8 cellular contexts compared by ENCODE assay signal in the genomic region with DNA sequence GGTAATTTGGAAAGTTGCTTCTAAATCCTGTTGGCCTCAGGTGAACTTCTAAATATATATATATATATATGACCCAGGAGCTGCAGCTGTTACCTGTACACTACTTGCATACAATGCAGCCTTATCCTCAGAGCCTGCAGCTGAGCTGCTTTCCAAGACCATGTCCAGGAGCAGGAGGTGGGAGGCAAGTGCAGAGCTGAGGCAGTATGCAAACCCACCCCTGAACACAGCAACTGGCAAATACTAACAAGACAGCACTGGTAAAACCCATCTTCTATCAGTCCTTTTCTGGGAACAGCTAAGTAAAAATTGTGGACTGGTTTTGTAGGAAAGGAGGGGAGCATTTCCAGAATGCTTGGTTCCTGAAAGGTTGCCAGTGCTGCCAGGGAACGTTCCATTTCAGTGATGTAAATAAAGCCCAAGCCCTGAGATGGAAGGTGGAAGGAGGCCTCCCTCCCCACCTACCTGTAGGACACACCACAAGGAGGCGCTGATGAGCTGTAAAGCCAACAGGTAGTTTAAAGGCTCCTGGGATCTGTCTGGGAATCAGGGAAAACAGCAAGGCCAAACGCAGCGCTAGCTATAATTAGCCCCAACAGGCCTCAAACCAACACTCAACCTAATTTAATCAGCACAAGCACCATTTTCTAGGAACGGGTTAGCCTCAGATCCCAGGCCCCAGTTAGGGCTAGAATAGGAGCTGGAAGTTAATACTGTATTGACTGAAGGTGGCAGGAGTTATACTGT.
A peak's percentile ranks its signal among the peaks of the same experiment; 100 is the strongest.
DNase-seq lines count a peak whose midpoint lies in the region; ATAC-seq and TF ChIP-seq lines count a peak whose summit lies in the region.

No MANE protein-coding gene starts in this region.

- H3K4me3 ChIP-seq in choroid plexus epithelial cell (ENCODE audit: low read depth, low read length) (no peak overlapping the region), left lung (no peak overlapping the region)

- TF ChIP-seq CTCF in GM12872 (IDR thresholded peaks at IDR 0.05; ENCODE audit: insufficient read depth, low read depth, low read length) (peak; percentile 90), choroid plexus epithelial cell (conservative IDR thresholded peaks at IDR 0.05; ENCODE audit: low read depth, low read length) (peak; percentile 97), left lung (IDR thresholded peaks at IDR 0.05) (peak; percentile 90 to 93)

- ATAC-seq in HG03103 (IDR thresholded peaks at IDR 0.05; ENCODE audit: low read depth, unreplicated experiment) (peak; percentile 53), left lung (peak; percentile 99), GM21381 (IDR thresholded peaks at IDR 0.05; ENCODE audit: unreplicated experiment) (no peak)

- H3K27ac ChIP-seq in left lung = peak overlapping the region; percentile 50 to 58

- H3K36me3 ChIP-seq in left lung = peaks cover 0 to 15% of the 10 kb centered on the region in 2 donors

- DNase-seq in NCI-H446 treated with DMSO at 0.1 percent for 48 hours (lab: John Stamatoyannopoulos, UW) (peak; percentile 16), choroid plexus epithelial cell (ENCODE audit: low read depth) (peak; percentile 92), left lung (peak in 1 of 2 donors; percentile 89)
- DNase-seq in activated CD4-positive, alpha-beta T cell treated with anti-CD3 and anti-CD28 coated beads for 4 hours = peak; percentile 82 to 85
- DNase-seq in stimulated activated CD4-positive, alpha-beta T cell treated with anti-CD3 and anti-CD28 coated beads, Interleukin-4, amount 100 ng/mL, for 48 hours (ENCODE audit: low read depth in 2 of 2) = peak; percentile 78 to 82

- H3K4me1 ChIP-seq in left lung = peaks cover 12 to 32% of the 10 kb centered on the region in 2 donors

- no peaks in the 10 kb centered on the region for H3K9me3 ChIP-seq in left lung

- intact Hi-C loops in left lung (cut with DNase I) = loop anchor here in 1 of 2 donors (2.0 kb wide), 1 partner anchor 149 kb away; a partner anchor contains a TSS

- H3K27me3 ChIP-seq in left lung = no peaks in the 10 kb centered on the region
